ENCODE assay signal across 9 cellular contexts in genomic region chr14:48473944-48474343, GRCh38.
"Had no signal": no experiment of that assay in that cellular context is flagged by ENCODE, and none has a peak within 500 bp of the region (broad histone marks: within the 10 kb centered on the region; RNA-seq: fewer than 3 reads in every experiment).

No MANE protein-coding gene starts in this region.

- H3K4me3 ChIP-seq: GM23248, GM23338, HAP-1 had no signal

- H3K4me1 ChIP-seq: HAP-1 had no signal

- H2AFZ ChIP-seq: GM23248, GM23338 had no signal

- DNase-seq: GM23248, GOT3, H7, H9, HCEC 1CT, HFFc6 had no signal

- H3K27ac ChIP-seq: GM23248 had no signal

- H3K9me3 ChIP-seq: HAP-1 had no signal

- H3K27ac Mint-ChIP-seq: GM23338, H9, HFFc6 had no signal

- H3K4me2 ChIP-seq: GM23338 had no signal

- ATAC-seq: GM23338, HCT116 had no signal

- H3K36me3 ChIP-seq: HAP-1 had no signal

- H3K9ac ChIP-seq: GM23248 had no signal

- H3K4me3 Mint-ChIP-seq: GM23338, H9, HFFc6 had no signal

- H3K4me1 Mint-ChIP-seq: GM23338, H9 had no signal
